Comparison of ENCODE assay signal across 1 cellular context in the genomic region with DNA sequence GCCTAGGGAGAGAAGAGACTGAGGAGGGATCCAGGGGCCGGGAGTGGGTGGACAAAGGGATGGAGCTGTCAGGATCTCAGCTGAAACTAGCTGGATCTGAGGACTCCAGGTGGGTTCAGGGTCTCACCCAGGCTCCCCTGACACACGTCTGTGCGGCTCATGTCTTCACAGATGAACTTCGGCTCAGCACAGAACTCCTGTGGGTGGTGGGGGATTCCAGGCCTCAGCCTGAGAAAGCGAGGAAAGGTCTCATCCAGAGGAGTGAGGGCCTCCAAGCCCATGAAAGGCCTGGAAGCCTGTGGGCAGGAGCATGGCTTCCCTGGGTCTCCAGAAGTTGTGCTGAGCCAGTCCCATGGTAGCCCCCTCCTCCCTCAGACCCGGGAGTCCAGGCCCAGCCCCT.
TF ChIP-seq lines count a peak whose summit lies in the region.

No MANE protein-coding gene starts in this region.

TF ChIP-seq in HepG2, 621 proteins besides CTCF, POLR2A, EP300 and RAD21:
- TF ChIP-seq, protein P1, sequence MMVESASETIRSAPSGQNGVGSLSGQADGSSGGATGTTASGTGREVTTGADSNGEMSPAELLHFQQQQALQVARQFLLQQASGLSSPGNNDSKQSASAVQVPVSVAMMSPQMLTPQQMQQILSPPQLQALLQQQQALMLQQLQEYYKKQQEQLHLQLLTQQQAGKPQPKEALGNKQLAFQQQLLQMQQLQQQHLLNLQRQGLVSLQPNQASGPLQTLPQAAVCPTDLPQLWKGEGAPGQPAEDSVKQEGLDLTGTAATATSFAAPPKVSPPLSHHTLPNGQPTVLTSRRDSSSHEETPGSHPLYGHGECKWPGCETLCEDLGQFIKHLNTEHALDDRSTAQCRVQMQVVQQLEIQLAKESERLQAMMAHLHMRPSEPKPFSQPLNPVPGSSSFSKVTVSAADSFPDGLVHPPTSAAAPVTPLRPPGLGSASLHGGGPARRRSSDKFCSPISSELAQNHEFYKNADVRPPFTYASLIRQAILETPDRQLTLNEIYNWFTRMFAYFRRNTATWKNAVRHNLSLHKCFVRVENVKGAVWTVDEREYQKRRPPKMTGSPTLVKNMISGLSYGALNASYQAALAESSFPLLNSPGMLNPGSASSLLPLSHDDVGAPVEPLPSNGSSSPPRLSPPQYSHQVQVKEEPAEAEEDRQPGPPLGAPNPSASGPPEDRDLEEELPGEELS (CRISPR knock-in tag; IDR thresholded peaks at IDR 0.05) = no peak
- TF ChIP-seq GABPB1 (CRISPR knock-in tag; IDR thresholded peaks at IDR 0.05) = no peak
- TF ChIP-seq, protein P2, sequence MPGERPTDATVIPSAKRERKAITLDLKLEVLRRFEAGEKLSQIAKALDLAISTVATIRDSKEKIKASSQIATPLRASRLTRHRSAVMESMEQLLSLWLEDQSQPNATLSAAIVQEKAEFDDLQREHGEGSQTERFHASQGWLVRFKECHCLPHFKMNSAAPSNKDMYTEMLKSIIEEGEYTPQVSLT (CRISPR knock-in tag; IDR thresholded peaks at IDR 0.05; ENCODE audit: borderline replicate concordance, low read depth) = no peak
